Comparison of ENCODE assay signal across 17 cellular contexts in genomic region chr3:188299713-188300112, GRCh38.
A peak's percentile ranks its signal among the peaks of the same experiment; 100 is the strongest.
DNase-seq lines count a peak whose midpoint lies in the region; ATAC-seq and TF ChIP-seq lines count a peak whose summit lies in the region.
"Had no signal": no experiment of that assay in that cellular context is flagged by ENCODE, and none has a peak within 500 bp of the region (broad histone marks: within the 10 kb centered on the region; RNA-seq: fewer than 3 reads in every experiment).

No MANE protein-coding gene starts in this region.

- no peak for TF ChIP-seq RAD21 in HCT116 (IDR thresholded peaks at IDR 0.05; ENCODE audit: low read depth)

- H3K4me3 Mint-ChIP-seq in activated CD4-positive, alpha-beta T cell treated with anti-CD3 and anti-CD28 coated beads, Interleukin-2, amount 10 ng/mL, durations not matched to agents 24 days and 14 days = peak overlapping the region; percentile 52
- H3K4me3 Mint-ChIP-seq: T-cell had no signal

- peaks cover 15% of the 10 kb centered on the region; the same call in 1 of the 2 replicates for H3K79me2 ChIP-seq in HCT116 (ENCODE audit: insufficient read depth, low read length)

- H3K27ac ChIP-seq in HCT116 (ENCODE audit: low read depth, low read length) = no peak overlapping the region
- peak overlapping the region; percentile 47 to 56 for H3K27ac ChIP-seq in coronary artery
- H3K27ac ChIP-seq in sigmoid colon = peak overlapping the region; percentile 75 to 94 (median 84)
- H3K27ac ChIP-seq in breast epithelium = no peak overlapping the region
- peak overlapping the region in 2 of 12 donors; percentile 2 to 77 for H3K27ac ChIP-seq in heart left ventricle
- H3K27ac ChIP-seq: body of pancreas, GM23248, RWPE1 had no signal

- peaks cover 43 to 64% of the 10 kb centered on the region in 2 experiments for H3K4me1 ChIP-seq in HCT116 (ENCODE audit: control insufficient read depth in 1 of 2, insufficient read depth in 2 of 2, low read length in 2 of 2)
- H3K4me1 ChIP-seq in sigmoid colon = peaks cover 0 to 100% (median 92%) of the 10 kb centered on the region in 4 donors
- H3K4me1 ChIP-seq in breast epithelium = peaks cover under 1 to 14% of the 10 kb centered on the region in 2 donors
- peaks cover 0 to 73% (median 59%) of the 10 kb centered on the region in 12 donors for H3K4me1 ChIP-seq in heart left ventricle

- DNase-seq in activated CD4-positive, alpha-beta T cell treated with anti-CD3 and anti-CD28 coated beads, Interleukin-2, amount 10 ng/mL, durations not matched to agents 24 days and 14 days = no peak
- DNase-seq in activated CD4-positive, alpha-beta T cell treated with anti-CD3 and anti-CD28 coated beads for 4 hours = no peak
- DNase-seq in HCT116 (ENCODE audit: low read depth, low spot score) (no peak), coronary artery (ENCODE audit: low spot score) (no peak), sigmoid colon (no peak), breast epithelium (ENCODE audit: low spot score in 2 of 2) (no peak), heart left ventricle (no peak)
- no peak for DNase-seq in effector CD4-positive, alpha-beta T cell
- DNase-seq: activated CD4-positive, CD25-positive, alpha-beta regulatory T cell treated with anti-CD3 and anti-CD28 coated beads, Interleukin-2, amount 50 U/mL, for 72 hours; body of pancreas; effector CD8-positive, alpha-beta T cell; GM23248; left colon; NCI-H1105; NCI-H2171; T-cell had no signal

- no peak for TF ChIP-seq POLR2A in HCT116 (IDR thresholded peaks at IDR 0.05; ENCODE audit: borderline replicate concordance, extremely low read depth, insufficient read depth, insufficient read length)
- no peak for TF ChIP-seq POLR2A in sigmoid colon (IDR thresholded peaks at IDR 0.05)
- TF ChIP-seq POLR2A in breast epithelium (IDR thresholded peaks at IDR 0.05) = no peak
- no peak for TF ChIP-seq POLR2A in heart left ventricle (IDR thresholded peaks at IDR 0.05)

- ATAC-seq in HCT116 = no peak
- no peak for ATAC-seq in heart left ventricle
- ATAC-seq: body of pancreas, left colon had no signal

- TF ChIP-seq EP300 in sigmoid colon (IDR thresholded peaks at IDR 0.05) = peak in 1 of 4 donors; percentile 39

- 85 to 96% methylated on average over 2 of the region's 2 CpGs for WGBS in sigmoid colon, 2 donors
- WGBS in heart left ventricle, 4 donors = 84 to 92% (median 88%) methylated on average over 2 of the region's 2 CpGs

- TSS peak; percentile 70 for BruUV-seq in HCT116 (replicated peaks; lab: Mats Ljungman, UMichigan)

- POLR2A ChIA-PET in HCT116 (lab: Charles Lee) = interaction anchor here (1.1 kb wide), 1 partner anchor 554 kb away, joined by 3 read pairs; the partner anchor contains the start of gene BCL6

- TF ChIP-seq CTCF in HCT116 (IDR thresholded peaks at IDR 0.05 in 2 of 3, conservative IDR thresholded peaks at IDR 0.05 in 1 of 3; ENCODE audit: borderline replicate concordance in 1 of 3, insufficient read depth in 1 of 3, low read depth in 2 of 3, low read length in 2 of 3) (no peak), coronary artery (IDR thresholded peaks at IDR 0.05) (no peak), sigmoid colon (IDR thresholded peaks at IDR 0.05) (no peak), breast epithelium (IDR thresholded peaks at IDR 0.05) (no peak), heart left ventricle (IDR thresholded peaks at IDR 0.05) (no peak)

- peak overlapping the region; percentile 27 for H3K9ac ChIP-seq in HCT116 (ENCODE audit: low read length)
- H3K9ac ChIP-seq: GM23248 had no signal

- RAD21 ChIA-PET in HCT116 (lab: Charles Lee; ENCODE audit: low non-redundant PET in 1 of 2, low total read pairs in 2 of 2, uncharacterized antibody in 2 of 2, unreplicated experiment in 2 of 2) = no interaction called here

- H3K9me2 ChIP-seq in HCT116 (ENCODE audit: insufficient read depth) = no peaks in the 10 kb centered on the region

- H3K36me3 Mint-ChIP-seq in activated CD4-positive, alpha-beta T cell treated with anti-CD3 and anti-CD28 coated beads, Interleukin-2, amount 10 ng/mL, durations not matched to agents 24 days and 14 days (ENCODE audit: low read depth) = peaks cover 19% of the 10 kb centered on the region

- H2AFZ ChIP-seq in HCT116 (ENCODE audit: low read depth, low read length, poor library complexity, severe bottlenecking) = no peak overlapping the region
- H2AFZ ChIP-seq: GM23248 had no signal

- H3K9me3 ChIP-seq in HCT116 (ENCODE audit: control insufficient read depth in 1 of 2, insufficient read depth in 1 of 2, low read depth in 1 of 2, low read length in 2 of 2) = no peaks in the 10 kb centered on the region
- H3K9me3 ChIP-seq in sigmoid colon = no peaks in the 10 kb centered on the region
- H3K9me3 ChIP-seq in breast epithelium = no peaks in the 10 kb centered on the region
- no peaks in the 10 kb centered on the region for H3K9me3 ChIP-seq in heart left ventricle
- H3K9me3 ChIP-seq: body of pancreas had no signal

- H3K27me3 Mint-ChIP-seq in activated CD4-positive, alpha-beta T cell treated with anti-CD3 and anti-CD28 coated beads, Interleukin-2, amount 10 ng/mL, durations not matched to agents 24 days and 14 days = peaks cover 8% of the 10 kb centered on the region
- H3K27me3 Mint-ChIP-seq: T-cell had no signal

- H3K4me3 ChIP-seq in HCT116 (replicated peaks in 1 of 2; ENCODE audit: low read depth in 1 of 2, low read length in 2 of 2) = peak overlapping the region in 1 of 2 experiments; percentile 33; a peak in 2 of 4 replicates
- no peak overlapping the region for H3K4me3 ChIP-seq in coronary artery
- H3K4me3 ChIP-seq in sigmoid colon = no peak overlapping the region
- H3K4me3 ChIP-seq in breast epithelium = no peak overlapping the region
- no peak overlapping the region for H3K4me3 ChIP-seq in heart left ventricle
- H3K4me3 ChIP-seq: body of pancreas, GM23248 had no signal

- CTCF ChIA-PET in HCT116 (lab: Charles Lee) = interaction anchor here (1.3 kb wide), 1 partner anchor 15 kb away, joined by 4 read pairs; no protein-coding TSS in a partner anchor

- peaks cover 74% of the 10 kb centered on the region for H3K4me1 Mint-ChIP-seq in activated CD4-positive, alpha-beta T cell treated with anti-CD3 and anti-CD28 coated beads, Interleukin-2, amount 10 ng/mL, durations not matched to agents 24 days and 14 days

- no peaks in the 10 kb centered on the region for H4K20me1 ChIP-seq in HCT116 (ENCODE audit: insufficient read depth)

- intact Hi-C loops in activated CD4-positive, alpha-beta T cell treated with anti-CD3 and anti-CD28 coated beads, Interleukin-2, amount 10 ng/mL, durations not matched to agents 24 days and 14 days (cut with micrococcal nuclease) = loop anchor here (1.0 to 10.0 kb wide), 13 partner anchors 10 to 845 kb away; partner anchors contain the start of gene BCL6
- intact Hi-C loops in HCT116 (cut with micrococcal nuclease) = loop anchor here (5.0 kb wide), 1 partner anchor 147 kb away; the partner anchor contains the start of gene LPP
- intact Hi-C loops in sigmoid colon (cut with DNase I) = no loop called here
- intact Hi-C loops in breast epithelium (cut with DNase I; ENCODE audit: low total_unique reads) = no loop called here
- intact Hi-C loops in heart left ventricle (cut with DNase I) = loop anchor here in 1 of 10 donors (10.0 kb wide), 1 partner anchor 645 kb away; no protein-coding TSS in a partner anchor

- H3K27me3 ChIP-seq in HCT116 (ENCODE audit: insufficient read depth, low read length) (no peaks in the 10 kb centered on the region), sigmoid colon (no peaks in the 10 kb centered on the region), breast epithelium (no peaks in the 10 kb centered on the region), heart left ventricle (no peaks in the 10 kb centered on the region)
- H3K27me3 ChIP-seq: body of pancreas had no signal

- peak overlapping the region; percentile 79 for H3K4me2 ChIP-seq in HCT116 (ENCODE audit: low read length)

- H3K27ac Mint-ChIP-seq in activated CD4-positive, alpha-beta T cell treated with anti-CD3 and anti-CD28 coated beads, Interleukin-2, amount 10 ng/mL, durations not matched to agents 24 days and 14 days = peak overlapping the region; percentile 95
- H3K27ac Mint-ChIP-seq: T-cell had no signal

- peaks cover 10% of the 10 kb centered on the region for H3K9me3 Mint-ChIP-seq in activated CD4-positive, alpha-beta T cell treated with anti-CD3 and anti-CD28 coated beads, Interleukin-2, amount 10 ng/mL, durations not matched to agents 24 days and 14 days
- H3K9me3 Mint-ChIP-seq: T-cell had no signal

- no peaks in the 10 kb centered on the region for H3K36me3 ChIP-seq in HCT116 (ENCODE audit: control insufficient read depth in 1 of 2, insufficient read depth in 2 of 2, low read length in 2 of 2)
- H3K36me3 ChIP-seq in sigmoid colon = no peaks in the 10 kb centered on the region
- no peaks in the 10 kb centered on the region for H3K36me3 ChIP-seq in breast epithelium
- H3K36me3 ChIP-seq in heart left ventricle = no peaks in the 10 kb centered on the region

TF ChIP-seq in HCT116, 20 proteins besides CTCF, POLR2A, EP300 and RAD21 (continues in another document):
- TF ChIP-seq YY1 (IDR thresholded peaks at IDR 0.05; ENCODE audit: extremely low read depth, insufficient replicate concordance, low read depth, low read length) = no peak
- TF ChIP-seq SP1 (IDR thresholded peaks at IDR 0.05; ENCODE audit: low read depth) = no peak
- no peak for TF ChIP-seq ELF1 (IDR thresholded peaks at IDR 0.05; ENCODE audit: borderline replicate concordance, low read depth)
- TF ChIP-seq CEBPB (IDR thresholded peaks at IDR 0.05; ENCODE audit: low read depth) = no peak
- TF ChIP-seq MAX (IDR thresholded peaks at IDR 0.05) = no peak
- no peak for TF ChIP-seq ZFX (IDR thresholded peaks at IDR 0.05)

Comparison
In these comparisons a context has a peak if more than half of its experiments do, and no peak if none do; other contexts are left out.
1. H3K27ac ChIP-seq: peak in coronary artery (2 of 2) and sigmoid colon (4 of 4); none in HCT116 (single experiment) and breast epithelium (0 of 2).
2. intact Hi-C loops: an anchor here in activated CD4-positive, alpha-beta T cell treated with anti-CD3 and anti-CD28 coated beads, Interleukin-2, amount 10 ng/mL, durations not matched to agents 24 days and 14 days (1.0 to 10.0 kb wide) and HCT116 (5.0 kb wide); none called in sigmoid colon and breast epithelium.